In the genomic region with DNA sequence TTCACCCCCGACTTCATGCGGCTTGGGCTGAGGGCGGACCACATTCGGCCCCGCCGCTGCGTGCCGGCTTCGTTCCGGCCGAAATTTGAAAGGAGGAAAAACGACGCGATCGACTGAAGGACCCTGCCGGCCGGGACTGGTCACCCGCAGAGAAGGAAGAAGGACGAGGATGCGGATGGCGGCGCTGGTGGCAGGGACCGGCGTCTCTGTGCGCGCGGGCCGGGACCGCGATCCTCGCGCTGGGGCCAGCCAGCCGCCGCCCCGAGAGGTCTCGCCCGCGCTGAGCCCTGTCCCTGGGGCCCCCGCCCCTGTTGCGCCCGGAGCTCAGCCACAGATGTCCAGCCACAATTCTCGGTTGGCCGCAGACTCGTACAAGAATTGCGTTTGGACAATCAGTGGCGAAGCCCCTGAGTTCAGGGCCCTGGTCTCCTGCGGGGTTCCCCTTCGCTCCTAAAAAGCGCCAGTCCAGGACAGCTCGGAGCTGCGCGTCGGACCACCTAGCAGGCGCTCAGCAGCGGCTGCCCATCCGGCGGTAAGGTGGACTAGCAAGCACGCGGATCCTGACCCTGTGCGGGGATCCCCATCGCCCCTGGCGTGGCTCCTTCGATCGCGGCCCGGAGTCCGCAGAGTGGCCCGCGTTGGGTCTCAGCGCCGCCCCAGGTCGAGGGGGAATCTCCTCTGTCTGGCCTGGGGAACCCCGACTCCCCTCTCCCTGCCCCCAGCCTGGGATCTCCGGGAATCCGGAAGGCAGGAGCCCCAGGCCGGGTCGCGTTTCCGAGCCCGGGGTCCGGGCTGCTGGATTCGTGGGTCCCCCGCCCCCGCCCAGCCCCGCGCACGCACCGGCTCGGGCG, we compare ENCODE assay signal across 1 cellular context.
A peak's percentile ranks its signal among the peaks of the same experiment; 100 is the strongest.
TF ChIP-seq lines count a peak whose summit lies in the region.

No MANE protein-coding gene starts in this region.

TF ChIP-seq in H1, 55 proteins besides CTCF, POLR2A, EP300 and RAD21:
- TF ChIP-seq BACH1 (IDR thresholded peaks at IDR 0.05; ENCODE audit: low read length) (no peak), RNF2 (IDR thresholded peaks at IDR 0.05; ENCODE audit: borderline replicate concordance, low read depth, low read length, missing control alignments, poor library complexity, severe bottlenecking) (peak; percentile 63), ASH2L (IDR thresholded peaks at IDR 0.05; ENCODE audit: low read length) (peak; percentile 30), CBX8 (IDR thresholded peaks at IDR 0.05; ENCODE audit: borderline replicate concordance, low read depth, low read length) (peak; percentile 63; the same call in 1 of the 2 replicates), EZH2 (IDR thresholded peaks at IDR 0.05; ENCODE audit: low read depth, low read length, severe bottlenecking) (peak; percentile 99), RBBP5 (IDR thresholded peaks at IDR 0.05; ENCODE audit: borderline replicate concordance, low read depth, low read length) (0 out of 2 replicates have a peak, but pooled peaks have one; percentile 37), SUZ12 (IDR thresholded peaks at IDR 0.05; ENCODE audit: low read length) (peak; percentile 93), KDM4A (IDR thresholded peaks at IDR 0.05; ENCODE audit: low read depth, low read length, severe bottlenecking) (peak; percentile 57), CHD2 (IDR thresholded peaks at IDR 0.05; ENCODE audit: low read length) (no peak)
